In the genomic region with DNA sequence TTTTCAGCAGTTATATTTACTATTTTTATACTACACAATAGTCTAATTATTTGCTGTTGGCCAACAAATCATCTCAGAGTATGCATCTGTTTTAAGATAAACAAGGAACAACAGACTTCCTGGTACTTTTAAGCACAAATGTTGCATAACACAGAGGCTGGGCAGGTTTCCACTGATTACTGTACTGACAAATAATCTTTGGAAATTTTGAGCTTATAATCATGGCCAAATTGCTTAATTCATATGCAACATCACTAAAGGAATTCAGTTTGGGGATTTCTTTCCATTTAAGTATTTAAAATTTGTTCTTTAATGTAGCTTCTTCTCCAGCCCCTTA, we compare ENCODE assay signal across 24 cellular contexts.
A peak's percentile ranks its signal among the peaks of the same experiment; 100 is the strongest.
DNase-seq lines count a peak whose midpoint lies in the region; ATAC-seq, FAIRE-seq and TF ChIP-seq lines count a peak whose summit lies in the region.
"Had no signal": no experiment of that assay in that cellular context is flagged by ENCODE, and none has a peak within 500 bp of the region (broad histone marks: within the 10 kb centered on the region; RNA-seq: fewer than 3 reads in every experiment).

No MANE protein-coding gene starts in this region.

- no peak overlapping the region for H3K27ac ChIP-seq in mammary epithelial cell (ENCODE audit: insufficient read depth, low read depth, low read length)
- H3K27ac ChIP-seq in neural progenitor cell, result no peak overlapping the region
- H3K27ac ChIP-seq: ovary, stomach, uterus had no signal

- H3K36me3 ChIP-seq in mammary epithelial cell (ENCODE audit: insufficient read depth, low read length) (no peaks in the 10 kb centered on the region), neural progenitor cell (no peaks in the 10 kb centered on the region)
- H3K36me3 ChIP-seq: BLaER1 treated with 17β-estradiol and CSF1 and Interleukin-3, amounts not matched to agents 10 nM and 100 nM; esophagus muscularis mucosa; ovary; stomach; uterus had no signal

- H3F3A ChIP-seq in neural progenitor cell (ENCODE audit: low read depth), result peaks cover 25% of the 10 kb centered on the region

- DNase-seq in MCF 10A (ENCODE audit: unreplicated experiment), result peak; percentile 25
- DNase-seq in mammary epithelial cell, result no peak
- DNase-seq in Right ventricle myocardium superior, result no peak
- DNase-seq in neural progenitor cell (ENCODE audit: low spot score), result no peak
- DNase-seq in RCC 7860 (ENCODE audit: low spot score), result no peak
- DNase-seq in T1000 (lab: John Stamatoyannopoulos, UW), result no peak
- no peak for DNase-seq in activated naive CD4-positive, alpha-beta T cell treated with Interleukin-2 at 50 U/mL for 16 hours
- DNase-seq: activated CD8-positive, alpha-beta memory T cell treated with anti-CD3 and anti-CD28 coated beads, Interleukin-2, amount 10 ng/mL, durations not matched to agents 7 days and 5 days; activated naive CD8-positive, alpha-beta T cell treated with anti-CD3 and anti-CD28 coated beads, Interleukin-2, amount 50 U/mL, for 24 hours; caudate nucleus; glutamatergic neuron; naive thymus-derived CD4-positive, alpha-beta T cell; NCI-H1436 treated with DMSO at 0.1 percent for 48 hours; stimulated activated CD4-positive, alpha-beta T cell treated with anti-CD3 and anti-CD28 coated beads, Interleukin-4, amount 100 ng/mL, for 1 hour; stomach; SW 1271 had no signal

- in situ Hi-C loops in mammary epithelial cell (cut with MboI; ENCODE audit: low sequenced_read_pairs in 2 of 2), result no loop called here

- no peak for TF ChIP-seq CTCF in MCF 10A (IDR thresholded peaks at IDR 0.05; ENCODE audit: unreplicated experiment)
- TF ChIP-seq CTCF in mammary epithelial cell (conservative IDR thresholded peaks at IDR 0.05 in 1 of 2, IDR thresholded peaks at IDR 0.05 in 1 of 2; ENCODE audit: extremely low read depth in 1 of 2, insufficient read depth in 1 of 2, low read depth in 1 of 2, low read length in 2 of 2), result no peak
- TF ChIP-seq CTCF in neural progenitor cell (IDR thresholded peaks at IDR 0.05), result no peak

- FAIRE-seq in RCC 7860 (lab: Jason Lieb, UNC), result no peak
- FAIRE-seq: G401.6, HepG2 had no signal

- H3K79me2 ChIP-seq in mammary epithelial cell (ENCODE audit: insufficient read depth, low read length) (no peaks in the 10 kb centered on the region), neural progenitor cell (ENCODE audit: low read depth) (no peaks in the 10 kb centered on the region)

- CTCF ChIA-PET in MCF 10A (lab: Yijun Ruan, JAX) (no interaction called here), mammary epithelial cell (lab: Charles Lee; ENCODE audit: low non-redundant PET) (no interaction called here)

- dilution Hi-C loops in mammary epithelial cell (cut with HindIII; ENCODE audit: low sequenced_read_pairs), result no loop called here

- ATAC-seq in Right ventricle myocardium superior (ENCODE audit: poor library complexity), result peak; percentile 88
- no peak for ATAC-seq in GM19324 (IDR thresholded peaks at IDR 0.05; ENCODE audit: low FRiP score, unreplicated experiment)
- ATAC-seq: activated CD8-positive, alpha-beta memory T cell treated with anti-CD3 and anti-CD28 coated beads, Interleukin-2, amount 10 ng/mL, durations not matched to agents 7 days and 5 days; activated naive CD8-positive, alpha-beta T cell treated with anti-CD3 and anti-CD28 coated beads, Interleukin-2, amount 50 U/mL, for 24 hours; HCT116; HepG2; naive thymus-derived CD4-positive, alpha-beta T cell had no signal

- H3K4me1 Mint-ChIP-seq in MCF 10A (ENCODE audit: insufficient read depth, unreplicated experiment) (no peaks in the 10 kb centered on the region), neural progenitor cell (peaks cover 71% of the 10 kb centered on the region)
- H3K4me1 Mint-ChIP-seq: activated CD8-positive, alpha-beta memory T cell treated with anti-CD3 and anti-CD28 coated beads, Interleukin-2, amount 10 ng/mL, durations not matched to agents 7 days and 5 days; activated naive CD8-positive, alpha-beta T cell treated with anti-CD3 and anti-CD28 coated beads, Interleukin-2, amount 50 U/mL, for 24 hours had no signal

- H3K9me3 Mint-ChIP-seq in MCF 10A (ENCODE audit: unreplicated experiment), result peaks cover 33% of the 10 kb centered on the region
- H3K9me3 Mint-ChIP-seq in neural progenitor cell, result peaks cover 5% of the 10 kb centered on the region

- H3K4me3 Mint-ChIP-seq in MCF 10A (ENCODE audit: unreplicated experiment) (no peak overlapping the region), neural progenitor cell (no peak overlapping the region)
- H3K4me3 Mint-ChIP-seq: activated CD8-positive, alpha-beta memory T cell treated with anti-CD3 and anti-CD28 coated beads, Interleukin-2, amount 10 ng/mL, durations not matched to agents 7 days and 5 days; activated naive CD8-positive, alpha-beta T cell treated with anti-CD3 and anti-CD28 coated beads, Interleukin-2, amount 50 U/mL, for 24 hours; naive thymus-derived CD4-positive, alpha-beta T cell had no signal

- H2AFZ ChIP-seq in mammary epithelial cell (ENCODE audit: low read depth, low read length) (no peak overlapping the region), neural progenitor cell (replicated peaks) (no peak overlapping the region)

- H3K27me3 ChIP-seq in mammary epithelial cell (ENCODE audit: insufficient read depth, low read length), result no peaks in the 10 kb centered on the region
- no peaks in the 10 kb centered on the region for H3K27me3 ChIP-seq in neural progenitor cell
- H3K27me3 ChIP-seq: BLaER1 treated with 17β-estradiol and CSF1 and Interleukin-3, amounts not matched to agents 10 nM and 100 nM; ovary; uterus had no signal

- H3K4me2 ChIP-seq in mammary epithelial cell (ENCODE audit: insufficient read depth, low read depth, low read length), result no peak overlapping the region
- peak overlapping the region; percentile 54 for H3K4me2 ChIP-seq in neural progenitor cell

- H4K20me1 ChIP-seq in mammary epithelial cell (ENCODE audit: insufficient read depth, low read length), result no peaks in the 10 kb centered on the region
- H4K20me1 ChIP-seq in neural progenitor cell (ENCODE audit: low read depth), result no peaks in the 10 kb centered on the region
- H4K20me1 ChIP-seq: BLaER1 treated with 17β-estradiol and CSF1 and Interleukin-3, amounts not matched to agents 10 nM and 100 nM had no signal

- H3K36me3 Mint-ChIP-seq in MCF 10A (ENCODE audit: insufficient read depth, unreplicated experiment) (no peaks in the 10 kb centered on the region), neural progenitor cell (peaks cover 6% of the 10 kb centered on the region)

- H3K4me1 ChIP-seq in mammary epithelial cell (ENCODE audit: insufficient read depth, low read length) (no peaks in the 10 kb centered on the region), neural progenitor cell (peaks cover 41% of the 10 kb centered on the region)

- H3K9ac ChIP-seq in mammary epithelial cell (ENCODE audit: insufficient read depth, low read length), result no peak overlapping the region
- no peak overlapping the region for H3K9ac ChIP-seq in neural progenitor cell
- H3K9ac ChIP-seq: BLaER1 treated with 17β-estradiol and CSF1 and Interleukin-3, amounts not matched to agents 10 nM and 100 nM had no signal

- POLR2A ChIA-PET in MCF 10A (lab: Yijun Ruan, JAX), result no interaction called here

- H3K27me3 Mint-ChIP-seq in MCF 10A (ENCODE audit: insufficient read depth, unreplicated experiment), result no peaks in the 10 kb centered on the region
- peaks cover 14% of the 10 kb centered on the region for H3K27me3 Mint-ChIP-seq in neural progenitor cell (ENCODE audit: insufficient read depth, low read depth)
- H3K27me3 Mint-ChIP-seq: activated CD8-positive, alpha-beta memory T cell treated with anti-CD3 and anti-CD28 coated beads, Interleukin-2, amount 10 ng/mL, durations not matched to agents 7 days and 5 days had no signal

- no TSS peak for BruUV-seq in MCF 10A (replicated peaks; lab: Mats Ljungman, UMichigan)
- no TSS peak for BruUV-seq in mammary epithelial cell (replicated peaks; lab: Mats Ljungman, UMichigan)

- H3K9me3 ChIP-seq in mammary epithelial cell (replicated peaks; ENCODE audit: insufficient read depth, low read length) (peaks cover 29% of the 10 kb centered on the region), neural progenitor cell (ENCODE audit: low read depth) (no peaks in the 10 kb centered on the region)
- H3K9me3 ChIP-seq: esophagus muscularis mucosa, ovary, uterus had no signal

- intact Hi-C loops in MCF 10A (cut with micrococcal nuclease) (no loop called here), mammary epithelial cell (cut with micrococcal nuclease) (no loop called here), Right ventricle myocardium superior (cut with DNase I) (no loop called here)

- H3K4me3 ChIP-seq in mammary epithelial cell (replicated peaks in 1 of 3; ENCODE audit: insufficient read depth in 1 of 3, low read depth in 2 of 3, low read length in 3 of 3), result no peak overlapping the region
- H3K4me3 ChIP-seq in neural progenitor cell, result no peak overlapping the region
- H3K4me3 ChIP-seq: BLaER1 treated with 17β-estradiol and CSF1 and Interleukin-3, amounts not matched to agents 10 nM and 100 nM; ovary; stomach; uterus had no signal

- H3K27ac Mint-ChIP-seq in MCF 10A (ENCODE audit: low read depth, unreplicated experiment) (no peak overlapping the region), neural progenitor cell (no peak overlapping the region)
- H3K27ac Mint-ChIP-seq: activated CD8-positive, alpha-beta memory T cell treated with anti-CD3 and anti-CD28 coated beads, Interleukin-2, amount 10 ng/mL, durations not matched to agents 7 days and 5 days; activated naive CD8-positive, alpha-beta T cell treated with anti-CD3 and anti-CD28 coated beads, Interleukin-2, amount 50 U/mL, for 24 hours; naive thymus-derived CD4-positive, alpha-beta T cell had no signal
